20 cellular contexts compared by ENCODE assay signal in the genomic region with DNA sequence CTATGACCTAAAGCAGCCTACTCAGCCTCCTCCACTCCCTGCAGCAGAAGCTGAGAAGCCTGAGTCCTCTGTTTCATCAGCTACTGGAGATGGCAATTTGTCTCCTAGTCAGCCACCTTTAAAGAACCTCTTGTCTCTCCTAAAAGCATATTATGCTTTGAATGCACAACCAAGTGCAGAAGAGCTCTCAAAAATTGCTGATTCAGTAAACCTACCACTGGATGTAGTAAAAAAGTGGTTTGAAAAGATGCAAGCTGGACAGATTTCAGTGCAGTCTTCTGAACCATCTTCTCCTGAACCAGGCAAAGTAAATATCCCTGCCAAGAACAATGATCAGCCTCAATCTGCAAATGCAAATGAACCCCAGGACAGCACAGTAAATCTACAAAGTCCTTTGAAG.
"Had no signal": no experiment of that assay in that cellular context is flagged by ENCODE, and none has a peak within 500 bp of the region (broad histone marks: within the 10 kb centered on the region; RNA-seq: fewer than 3 reads in every experiment).

No MANE protein-coding gene starts in this region.

- H3K9me3 Mint-ChIP-seq: immature natural killer cell, naive B cell, nephron had no signal

- DNase-seq: colonic mucosa; dermis blood vessel endothelial cell; erythroblast; foreskin keratinocyte; immature natural killer cell; left cardiac atrium; left ventricle myocardium inferior; lower lobe of right lung; mesendoderm; naive B cell; sigmoid colon; stimulated activated CD4-positive, alpha-beta T cell treated with anti-CD3 and anti-CD28 coated beads, Interleukin-2, amount 100 ng/mL, for 24 hours; stimulated activated CD4-positive, alpha-beta T cell treated with anti-CD3 and anti-CD28 coated beads, Interleukin-4, amount 100 ng/mL, for 4 hours; stimulated activated naive CD4-positive, alpha-beta T cell; stomach; substantia nigra; transverse colon had no signal

- H3K27ac Mint-ChIP-seq: nephron had no signal

- H3K4me1 ChIP-seq: colonic mucosa, foreskin keratinocyte, lower lobe of right lung, stomach, transverse colon had no signal

- H3K27me3 Mint-ChIP-seq: naive B cell had no signal

- H3K4me3 Mint-ChIP-seq: immature natural killer cell, naive B cell, nephron had no signal

- H3K9me3 ChIP-seq: colonic mucosa, left ventricle myocardium inferior, lower lobe of right lung, sigmoid colon, stomach, thoracic aorta, transverse colon had no signal

- H3K27me3 ChIP-seq: colonic mucosa, foreskin keratinocyte, sigmoid colon, stomach, transverse colon had no signal

- H3K27ac ChIP-seq: colonic mucosa, foreskin keratinocyte, left ventricle myocardium inferior, lower lobe of right lung, sigmoid colon, skin epidermis, stomach, thoracic aorta, transverse colon had no signal

- H3K4me3 ChIP-seq: colonic mucosa, left ventricle myocardium inferior, lower lobe of right lung, sigmoid colon, skin epidermis, stomach, thoracic aorta, transverse colon had no signal

- ATAC-seq: foreskin keratinocyte, left cardiac atrium, lower lobe of right lung had no signal

- H3K36me3 ChIP-seq: colonic mucosa had no signal

- H3K4me1 Mint-ChIP-seq: immature natural killer cell, naive B cell had no signal
